In genomic region chr1:145992958-145993617, GRCh38 we compare ENCODE assay signal across 8 cellular contexts. TPM values are rescaled to one million over a fixed set of nuclear protein-coding genes. Genes with fewer than 3 reads are reported as not detected.
A peak's percentile ranks its signal among the peaks of the same experiment; 100 is the strongest.
DNase-seq lines count a peak whose midpoint lies in the region; ATAC-seq, FAIRE-seq and TF ChIP-seq lines count a peak whose summit lies in the region.

No MANE protein-coding gene starts in this region.

- peaks cover 31% of the 10 kb centered on the region for H3K4me1 ChIP-seq in mucosa of stomach (ENCODE audit: control insufficient read depth, insufficient read depth, low read length)

- H3K27ac Mint-ChIP-seq in activated naive CD4-positive, alpha-beta T cell treated with anti-CD3 and anti-CD28 coated beads for 36 hours = peak overlapping the region; percentile 97
- peak overlapping the region; percentile 4 for H3K27ac Mint-ChIP-seq in type B pancreatic cell

- peaks cover 60% of the 10 kb centered on the region for H3K4me1 Mint-ChIP-seq in activated naive CD4-positive, alpha-beta T cell treated with anti-CD3 and anti-CD28 coated beads for 36 hours (ENCODE audit: low read depth)
- H3K4me1 Mint-ChIP-seq in type B pancreatic cell (ENCODE audit: unreplicated experiment) = peaks cover 46% of the 10 kb centered on the region

- H3K9me3 ChIP-seq in mucosa of stomach (ENCODE audit: control insufficient read depth, low read length) = no peaks in the 10 kb centered on the region

- H3K4me3 ChIP-seq in bronchial epithelial cell (ENCODE audit: low read depth, low read length) = peak overlapping the region; percentile 81
- H3K4me3 ChIP-seq in mucosa of stomach (ENCODE audit: low read length) = peak overlapping the region; percentile 49

- no peaks in the 10 kb centered on the region for H3K9me3 Mint-ChIP-seq in activated naive CD4-positive, alpha-beta T cell treated with anti-CD3 and anti-CD28 coated beads for 36 hours
- H3K9me3 Mint-ChIP-seq in type B pancreatic cell = no peaks in the 10 kb centered on the region

- peak overlapping the region; percentile 83 for H3K9ac ChIP-seq in mucosa of stomach (ENCODE audit: low read length)

- CTCF ChIA-PET in activated naive CD4-positive, alpha-beta T cell treated with anti-CD3 and anti-CD28 coated beads for 36 hours (lab: Charles Lee) = interaction anchor here (1.0 to 8.8 kb wide), 3 partner anchors 9 to 18 kb away, joined by 3 to 109 read pairs (median 5); no protein-coding TSS in a partner anchor

- no peak for FAIRE-seq in bronchial epithelial cell (lab: Jason Lieb, UNC)

- ATAC-seq in GM21529 (IDR thresholded peaks at IDR 0.05; ENCODE audit: unreplicated experiment) = no peak

- H3K27me3 ChIP-seq in bronchial epithelial cell (ENCODE audit: control insufficient read depth, insufficient read depth, low read length) (no peaks in the 10 kb centered on the region), mucosa of stomach (ENCODE audit: control insufficient read depth, insufficient read depth, low read length) (no peaks in the 10 kb centered on the region)

- TF ChIP-seq CTCF in bronchial epithelial cell (IDR thresholded peaks at IDR 0.05; ENCODE audit: insufficient read depth, low read length, severe bottlenecking) (no peak), type B pancreatic cell (conservative IDR thresholded peaks at IDR 0.05) (no peak)

- peaks cover 41% of the 10 kb centered on the region for H3K36me3 Mint-ChIP-seq in activated naive CD4-positive, alpha-beta T cell treated with anti-CD3 and anti-CD28 coated beads for 36 hours (ENCODE audit: low read depth)
- H3K36me3 Mint-ChIP-seq in type B pancreatic cell = peaks cover 32% of the 10 kb centered on the region

- intact Hi-C loops in activated naive CD4-positive, alpha-beta T cell treated with anti-CD3 and anti-CD28 coated beads for 36 hours (cut with micrococcal nuclease) = no loop called here

- no peak for DNase-seq in activated naive CD4-positive, alpha-beta T cell treated with anti-CD3 and anti-CD28 coated beads for 36 hours
- DNase-seq in activated naive CD4-positive, alpha-beta T cell treated with anti-CD3 and anti-CD28 coated beads, Interleukin-2, amount 50 U/mL, for 16 hours = no peak
- no peak for DNase-seq in bronchial epithelial cell (ENCODE audit: low read depth)
- DNase-seq in type B pancreatic cell (ENCODE audit: extremely low spot score, unreplicated experiment) = no peak
- no peak for DNase-seq in stimulated activated CD4-positive, alpha-beta T cell treated with anti-CD3 and anti-CD28 coated beads, Interleukin-4, amount 100 ng/mL, for 1 hour
- no peak for DNase-seq in NCI-H187 (lab: John Stamatoyannopoulos, UW)

- H3K36me3 ChIP-seq in bronchial epithelial cell (ENCODE audit: control insufficient read depth, insufficient read depth, low read length) = peaks cover 20% of the 10 kb centered on the region
- H3K36me3 ChIP-seq in mucosa of stomach (ENCODE audit: control insufficient read depth, insufficient read depth, low read length) = peaks cover 20% of the 10 kb centered on the region

- peak overlapping the region; percentile 88 for H3K4me3 Mint-ChIP-seq in activated naive CD4-positive, alpha-beta T cell treated with anti-CD3 and anti-CD28 coated beads for 36 hours
- H3K4me3 Mint-ChIP-seq in type B pancreatic cell = peak overlapping the region; percentile 92

- H3K27me3 Mint-ChIP-seq in activated naive CD4-positive, alpha-beta T cell treated with anti-CD3 and anti-CD28 coated beads for 36 hours (ENCODE audit: low read depth) = no peaks in the 10 kb centered on the region
- no peaks in the 10 kb centered on the region for H3K27me3 Mint-ChIP-seq in type B pancreatic cell

RNA-seq across cellular contexts. Expression of gene TXNIP, which starts 3.3 kb away (rescaled TPM):
- total RNA-seq in activated naive CD4-positive, alpha-beta T cell treated with anti-CD3 and anti-CD28 coated beads for 36 hours = 10 to 100 TPM; 86.0 to 91.1 TPM
- total RNA-seq in bronchial epithelial cell = 9.0 and 913 TPM in 2 replicates
- total RNA-seq in type B pancreatic cell (ENCODE audit: low replicate concordance) = 88.8 and 96.7 TPM in 2 replicates

RNA-seq across cellular contexts. Expression of gene HJV, which starts 28.4 kb away (rescaled TPM):
- not detected for total RNA-seq in activated naive CD4-positive, alpha-beta T cell treated with anti-CD3 and anti-CD28 coated beads for 36 hours
- total RNA-seq in bronchial epithelial cell = not detected in 2 replicates
- not detected in 2 replicates for total RNA-seq in type B pancreatic cell (ENCODE audit: low replicate concordance)

RNA-seq across cellular contexts. Expression of gene POLR3GL, which starts 28.6 kb away (rescaled TPM):
- 10 to 100 TPM; 32.0 to 34.0 TPM for total RNA-seq in activated naive CD4-positive, alpha-beta T cell treated with anti-CD3 and anti-CD28 coated beads for 36 hours
- 4.7 and 11.0 TPM in 2 replicates for total RNA-seq in bronchial epithelial cell
- 8.5 and 14.1 TPM in 2 replicates for total RNA-seq in type B pancreatic cell (ENCODE audit: low replicate concordance)

RNA-seq across cellular contexts. Expression of gene ANKRD34A, which starts 28.7 kb away (rescaled TPM):
- total RNA-seq in activated naive CD4-positive, alpha-beta T cell treated with anti-CD3 and anti-CD28 coated beads for 36 hours = 1 to 10 TPM; 3.7 to 4.3 TPM
- total RNA-seq in bronchial epithelial cell = under 0.01 TPM in 2 replicates
- total RNA-seq in type B pancreatic cell (ENCODE audit: low replicate concordance) = 0.12 and 0.94 TPM in 2 replicates

RNA-seq across cellular contexts. Expression of gene LIX1L, which starts 35.3 kb away (rescaled TPM):
- total RNA-seq in activated naive CD4-positive, alpha-beta T cell treated with anti-CD3 and anti-CD28 coated beads for 36 hours = 10 to 100 TPM; 43.6 to 44.3 TPM
- total RNA-seq in bronchial epithelial cell (1.8 and 3.4 TPM in 2 replicates), type B pancreatic cell (ENCODE audit: low replicate concordance) (2.4 and 24.2 TPM in 2 replicates)
